Comparison of ENCODE assay signal across 1 cellular context in genomic region chrX:24298191-24298590, GRCh38.
TF ChIP-seq lines count a peak whose summit lies in the region.

No MANE protein-coding gene starts in this region.

TF ChIP-seq in IMR-90, 13 proteins besides CTCF, POLR2A, EP300 and RAD21:
- TF ChIP-seq RCOR1 (IDR thresholded peaks at IDR 0.05; ENCODE audit: insufficient replicate concordance, low read length) (no peak), CHD1 (IDR thresholded peaks at IDR 0.05; ENCODE audit: low read depth, low read length) (no peak), USF2 (IDR thresholded peaks at IDR 0.05; ENCODE audit: low read depth, low read length) (no peak), MXI1 (IDR thresholded peaks at IDR 0.05; ENCODE audit: borderline replicate concordance, low read depth, low read length) (no peak), BHLHE40 (IDR thresholded peaks at IDR 0.05; ENCODE audit: low read depth, low read length) (no peak), NFE2L2 (IDR thresholded peaks at IDR 0.05; ENCODE audit: low read depth, low read length) (no peak), MAFK (IDR thresholded peaks at IDR 0.05; ENCODE audit: low read depth, low read length) (no peak), ELK1 (IDR thresholded peaks at IDR 0.05; ENCODE audit: borderline replicate concordance, low read depth, low read length) (no peak), CEBPB (IDR thresholded peaks at IDR 0.05; ENCODE audit: low read depth, low read length) (no peak), MAZ (IDR thresholded peaks at IDR 0.05; ENCODE audit: borderline replicate concordance, low read depth, low read length) (no peak)
